21 cellular contexts compared by ENCODE assay signal in genomic region chr7:47663239-47663638, GRCh38.
"Had no signal": no experiment of that assay in that cellular context is flagged by ENCODE, and none has a peak within 500 bp of the region (broad histone marks: within the 10 kb centered on the region; RNA-seq: fewer than 3 reads in every experiment).

No MANE protein-coding gene starts in this region.

- H3K27me3 ChIP-seq: dorsolateral prefrontal cortex, gastroesophageal sphincter, pancreas, right lobe of liver, tibial artery, upper lobe of left lung, uterus had no signal

- H3K9me3 ChIP-seq: gastroesophageal sphincter, pancreas, prostate gland, right lobe of liver, tibial artery, upper lobe of left lung, uterus had no signal

- H3K4me3 ChIP-seq: dorsolateral prefrontal cortex, gastroesophageal sphincter, pancreas, prostate gland, right lobe of liver, tibial artery, upper lobe of left lung, uterus had no signal

- H3K36me3 ChIP-seq: gastroesophageal sphincter, pancreas, prostate gland, right lobe of liver, tibial artery, upper lobe of left lung, uterus had no signal

- H3K27ac Mint-ChIP-seq: natural killer cell treated with Interleukin-12 subunit alpha and Interleukin-12 subunit beta and Interleukin-15 and Interleukin-18, amount 100 ng/mL, for 72 hours; stimulated activated memory B cell treated with anti-CD40 and anti-IgM and Interleukin-4, amounts not matched to agents 10 μg/mL and 1 μg/mL and 100 μg/mL, for 72 hours; stimulated activated naive CD8-positive, alpha-beta T cell treated with anti-CD3 and anti-CD28 coated beads, Interleukin-15, Interleukin-2, amounts not matched to agents 100 ng/mL and 50 ng/mL, for 24 hours had no signal

- H3K9me3 Mint-ChIP-seq: natural killer cell treated with Interleukin-12 subunit alpha and Interleukin-12 subunit beta and Interleukin-15 and Interleukin-18, amount 100 ng/mL, for 72 hours; stimulated activated memory B cell treated with anti-CD40 and anti-IgM and Interleukin-4, amounts not matched to agents 10 μg/mL and 1 μg/mL and 100 μg/mL, for 72 hours; stimulated activated naive CD8-positive, alpha-beta T cell treated with anti-CD3 and anti-CD28 coated beads, Interleukin-15, Interleukin-2, amounts not matched to agents 100 ng/mL and 50 ng/mL, for 24 hours had no signal

- H3K27ac ChIP-seq: dorsolateral prefrontal cortex, gastroesophageal sphincter, pancreas, prostate gland, right lobe of liver, tibial artery, upper lobe of left lung, uterus had no signal

- H3K4me1 ChIP-seq: gastroesophageal sphincter, pancreas, prostate gland, uterus had no signal

- DNase-seq: cortex of kidney; dorsolateral prefrontal cortex; effector CD8-positive, alpha-beta T cell; glutamatergic neuron; islet precursor cell; mammary epithelial cell; midbrain; occipital lobe; pancreas; retina; right lobe of liver; stimulated activated CD4-positive, alpha-beta T cell treated with anti-CD3 and anti-CD28 coated beads, Interleukin-4, amount 100 ng/mL, for 24 hours; tibial artery; upper lobe of left lung; uterus had no signal

- H3K36me3 Mint-ChIP-seq: natural killer cell treated with Interleukin-12 subunit alpha and Interleukin-12 subunit beta and Interleukin-15 and Interleukin-18, amount 100 ng/mL, for 72 hours; stimulated activated memory B cell treated with anti-CD40 and anti-IgM and Interleukin-4, amounts not matched to agents 10 μg/mL and 1 μg/mL and 100 μg/mL, for 72 hours had no signal

- H3K4me3 Mint-ChIP-seq: natural killer cell treated with Interleukin-12 subunit alpha and Interleukin-12 subunit beta and Interleukin-15 and Interleukin-18, amount 100 ng/mL, for 72 hours; stimulated activated memory B cell treated with anti-CD40 and anti-IgM and Interleukin-4, amounts not matched to agents 10 μg/mL and 1 μg/mL and 100 μg/mL, for 72 hours; stimulated activated naive CD8-positive, alpha-beta T cell treated with anti-CD3 and anti-CD28 coated beads, Interleukin-15, Interleukin-2, amounts not matched to agents 100 ng/mL and 50 ng/mL, for 24 hours had no signal

- H3K27me3 Mint-ChIP-seq: natural killer cell treated with Interleukin-12 subunit alpha and Interleukin-12 subunit beta and Interleukin-15 and Interleukin-18, amount 100 ng/mL, for 72 hours; stimulated activated memory B cell treated with anti-CD40 and anti-IgM and Interleukin-4, amounts not matched to agents 10 μg/mL and 1 μg/mL and 100 μg/mL, for 72 hours; stimulated activated naive CD8-positive, alpha-beta T cell treated with anti-CD3 and anti-CD28 coated beads, Interleukin-15, Interleukin-2, amounts not matched to agents 100 ng/mL and 50 ng/mL, for 24 hours had no signal

- ATAC-seq: esophagus mucosa; gastroesophageal sphincter; natural killer cell treated with Interleukin-12 subunit alpha and Interleukin-12 subunit beta and Interleukin-15 and Interleukin-18, amount 100 ng/mL, for 72 hours; pancreas; stimulated activated memory B cell treated with anti-CD40 and anti-IgM and Interleukin-4, amounts not matched to agents 10 μg/mL and 1 μg/mL and 100 μg/mL, for 72 hours had no signal
